Comparison of ENCODE assay signal across 9 cellular contexts in genomic region chr7:100679927-100680588, GRCh38. TPM values are rescaled to one million over a fixed set of nuclear protein-coding genes. Genes with fewer than 3 reads are reported as not detected.
A peak's percentile ranks its signal among the peaks of the same experiment; 100 is the strongest.
DNase-seq lines count a peak whose midpoint lies in the region; ATAC-seq and TF ChIP-seq lines count a peak whose summit lies in the region.
"Had no signal": no experiment of that assay in that cellular context is flagged by ENCODE, and none has a peak within 500 bp of the region (broad histone marks: within the 10 kb centered on the region; RNA-seq: fewer than 3 reads in every experiment).

No MANE protein-coding gene starts in this region.

- peak overlapping the region; percentile 13 for H3K27ac ChIP-seq in rectal smooth muscle tissue (ENCODE audit: low read depth, low read length)

- H3K9ac ChIP-seq in rectal smooth muscle tissue (ENCODE audit: low read length) = no peak overlapping the region

- H3K27me3 ChIP-seq in rectal smooth muscle tissue (ENCODE audit: control insufficient read depth, insufficient read depth, low read length) = no peaks in the 10 kb centered on the region

- no peak overlapping the region for H3K4me3 ChIP-seq in fibroblast of the aortic adventitia (ENCODE audit: low read depth, low read length)
- no peak overlapping the region for H3K4me3 ChIP-seq in rectal smooth muscle tissue (ENCODE audit: low read length)

- peak; percentile 46 for DNase-seq in RKO (ENCODE audit: low spot score)
- DNase-seq in fibroblast of the aortic adventitia (ENCODE audit: low read depth) = peak; percentile 50
- no peak for DNase-seq in NCI-H2107 treated with DMSO at 0.1 percent for 48 hours (lab: John Stamatoyannopoulos, UW; ENCODE audit: unreplicated experiment)

- peak; percentile 9 for TF ChIP-seq POLR2A in GM10847 (IDR thresholded peaks at IDR 0.05; ENCODE audit: extremely low read depth, insufficient read length)

- H3K36me3 ChIP-seq in rectal smooth muscle tissue (ENCODE audit: control insufficient read depth, insufficient read depth, low read length) = peaks cover 53% of the 10 kb centered on the region

- H3K4me1 ChIP-seq in rectal smooth muscle tissue (ENCODE audit: control insufficient read depth, insufficient read depth, low read length) = peaks cover 4% of the 10 kb centered on the region

- no peak for TF ChIP-seq CTCF in fibroblast of the aortic adventitia (IDR thresholded peaks at IDR 0.05; ENCODE audit: insufficient read depth, low read length)

- ATAC-seq in GM19452 (IDR thresholded peaks at IDR 0.05; ENCODE audit: unreplicated experiment) = no peak
- ATAC-seq in HG03520 (IDR thresholded peaks at IDR 0.05; ENCODE audit: unreplicated experiment) = no peak
- ATAC-seq in HG02678 (IDR thresholded peaks at IDR 0.05; ENCODE audit: unreplicated experiment) = no peak

RNA-seq across cellular contexts. Expression of gene GNB2, which starts 6.5 kb away (rescaled TPM):
- total RNA-seq in fibroblast of the aortic adventitia (ENCODE audit: low replicate concordance) = 38.5 and 89.1 TPM in 2 replicates

RNA-seq across cellular contexts. Expression of gene GIGYF1, which starts 14.0 kb away (rescaled TPM):
- 20.7 and 39.1 TPM in 2 replicates for total RNA-seq in fibroblast of the aortic adventitia (ENCODE audit: low replicate concordance)

RNA-seq across cellular contexts. Expression of gene ACTL6B, which starts 23.8 kb away (rescaled TPM):
- not detected in 2 replicates for total RNA-seq in fibroblast of the aortic adventitia (ENCODE audit: low replicate concordance)
- total RNA-seq: dermis microvascular lymphatic vessel endothelial cell had no signal

RNA-seq across cellular contexts. Expression of gene POP7, which starts 25.9 kb away (rescaled TPM):
- 17.8 and 32.4 TPM in 2 replicates for total RNA-seq in fibroblast of the aortic adventitia (ENCODE audit: low replicate concordance)

RNA-seq across cellular contexts. Expression of gene TFR2, which starts 38.7 kb away (rescaled TPM):
- 0.08 and 1.2 TPM in 2 replicates for total RNA-seq in fibroblast of the aortic adventitia (ENCODE audit: low replicate concordance)
